31 cellular contexts compared by ENCODE assay signal in the genomic region with DNA sequence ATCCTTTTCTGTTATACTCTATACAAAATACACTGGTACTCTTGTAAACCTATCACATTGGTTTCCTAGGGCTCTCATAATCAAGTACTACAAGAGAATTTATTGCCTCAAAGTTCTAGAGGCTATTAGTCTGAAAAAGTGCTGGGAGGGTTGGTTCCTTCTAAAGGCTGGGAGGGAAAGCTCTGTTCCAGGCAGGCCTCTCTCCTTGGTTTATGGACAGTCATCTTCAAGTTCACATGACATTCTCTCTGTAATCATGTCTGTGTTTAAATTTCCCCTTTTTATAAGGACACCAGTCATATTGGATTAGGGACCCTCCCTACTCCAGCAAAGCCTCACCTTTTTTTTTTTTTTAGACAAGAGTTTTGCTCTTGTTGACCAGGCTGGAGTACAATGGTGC.
"Had no signal": no experiment of that assay in that cellular context is flagged by ENCODE, and none has a peak within 500 bp of the region (broad histone marks: within the 10 kb centered on the region; RNA-seq: fewer than 3 reads in every experiment).

No MANE protein-coding gene starts in this region.

- DNase-seq: naive thymus-derived CD4-positive, alpha-beta T cell; natural killer cell; occipital lobe; ovary; posterior cingulate gyrus; psoas muscle; right cardiac atrium; right lobe of liver; sigmoid colon; small intestine; spleen; stimulated activated CD4-positive, alpha-beta T cell treated with anti-CD3 and anti-CD28 coated beads, Interleukin-12 subunit alpha, Interleukin-12 subunit beta, amount 100 ng/mL, for 4 hours; stimulated activated CD4-positive, alpha-beta T cell treated with anti-CD3 and anti-CD28 coated beads, Interleukin-1b, Interleukin-23, amount 100 ng/mL, for 48 hours; stimulated activated CD4-positive, alpha-beta T cell treated with anti-CD3 and anti-CD28 coated beads, Interleukin-4, amount 100 ng/mL, for 1 hour; stimulated activated CD4-positive, alpha-beta T cell treated with anti-CD3 and anti-CD28 coated beads, Interleukin-4, amount 100 ng/mL, for 4 hours; stimulated activated CD8-positive, alpha-beta memory T cell treated with anti-CD3 and anti-CD28 coated beads, Interleukin-4, amount 100 ng/mL, for 48 hours; stimulated activated naive CD4-positive, alpha-beta T cell; stimulated activated naive CD8-positive, alpha-beta T cell treated with anti-CD3 and anti-CD28 coated beads, Interleukin-15, amount 100 ng/mL, for 72 hours; stimulated activated naive CD8-positive, alpha-beta T cell treated with anti-CD3 and anti-CD28 coated beads, Interleukin-15, Interleukin-2, amounts not matched to agents 100 U/mL and 50 U/mL, for 24 hours; substantia nigra; testis; tibial artery; transverse colon; upper lobe of left lung; uterus had no signal

- H3K27me3 Mint-ChIP-seq: naive thymus-derived CD4-positive, alpha-beta T cell; progenitor cell of endocrine pancreas; stimulated activated memory B cell treated with anti-CD40 and anti-IgM and Interleukin-4, amounts not matched to agents 10 μg/mL and 1 μg/mL and 100 μg/mL, for 72 hours; stimulated activated naive CD8-positive, alpha-beta T cell treated with anti-CD3 and anti-CD28 coated beads, Interleukin-15, amount 100 ng/mL, for 72 hours had no signal

- H3K36me3 ChIP-seq: ovary, right lobe of liver, uterus had no signal

- H3K4me3 Mint-ChIP-seq: naive thymus-derived CD4-positive, alpha-beta T cell; natural killer cell; nephron; neural progenitor cell; stimulated activated memory B cell treated with anti-CD40 and anti-IgM and Interleukin-4, amounts not matched to agents 10 μg/mL and 1 μg/mL and 100 μg/mL, for 72 hours; stimulated activated naive CD8-positive, alpha-beta T cell treated with anti-CD3 and anti-CD28 coated beads, Interleukin-15, amount 100 ng/mL, for 72 hours had no signal

- ATAC-seq: naive thymus-derived CD4-positive, alpha-beta T cell; natural killer cell; psoas muscle; right cardiac atrium; right lobe of liver; stimulated activated memory B cell treated with anti-CD40 and anti-IgM and Interleukin-4, amounts not matched to agents 10 μg/mL and 1 μg/mL and 100 μg/mL, for 72 hours; stimulated activated naive CD8-positive, alpha-beta T cell treated with anti-CD3 and anti-CD28 coated beads, Interleukin-15, amount 100 ng/mL, for 72 hours; stimulated activated naive CD8-positive, alpha-beta T cell treated with anti-CD3 and anti-CD28 coated beads, Interleukin-15, Interleukin-2, amounts not matched to agents 100 U/mL and 50 U/mL, for 24 hours had no signal

- H3K27ac Mint-ChIP-seq: naive thymus-derived CD4-positive, alpha-beta T cell; natural killer cell; nephron; neural progenitor cell; progenitor cell of endocrine pancreas; stimulated activated memory B cell treated with anti-CD40 and anti-IgM and Interleukin-4, amounts not matched to agents 10 μg/mL and 1 μg/mL and 100 μg/mL, for 72 hours; stimulated activated naive CD8-positive, alpha-beta T cell treated with anti-CD3 and anti-CD28 coated beads, Interleukin-15, amount 100 ng/mL, for 72 hours had no signal

- H3K36me3 Mint-ChIP-seq: natural killer cell had no signal

- H3K4me3 ChIP-seq: neural progenitor cell, ovary, psoas muscle, right lobe of liver, sigmoid colon, spleen, suprapubic skin, testis, tibial artery, transverse colon, upper lobe of left lung, uterus had no signal

- H3K9me3 ChIP-seq: ovary, right lobe of liver, sigmoid colon, testis had no signal

- H3K27ac ChIP-seq: neural progenitor cell, ovary, parathyroid adenoma, psoas muscle, right lobe of liver, sigmoid colon, spleen, suprapubic skin, testis, tibial artery, transverse colon, upper lobe of left lung, uterus had no signal

- H3K27me3 ChIP-seq: neural progenitor cell, ovary, right lobe of liver, sigmoid colon, spleen, suprapubic skin, testis, tibial artery, transverse colon, upper lobe of left lung, uterus had no signal

- H3K4me1 ChIP-seq: parathyroid adenoma, psoas muscle, right lobe of liver, sigmoid colon, suprapubic skin, testis, tibial artery, transverse colon, upper lobe of left lung, uterus had no signal

- H3K4me1 Mint-ChIP-seq: nephron, neural progenitor cell had no signal
